Comparison of ENCODE assay signal across 31 cellular contexts in the genomic region with DNA sequence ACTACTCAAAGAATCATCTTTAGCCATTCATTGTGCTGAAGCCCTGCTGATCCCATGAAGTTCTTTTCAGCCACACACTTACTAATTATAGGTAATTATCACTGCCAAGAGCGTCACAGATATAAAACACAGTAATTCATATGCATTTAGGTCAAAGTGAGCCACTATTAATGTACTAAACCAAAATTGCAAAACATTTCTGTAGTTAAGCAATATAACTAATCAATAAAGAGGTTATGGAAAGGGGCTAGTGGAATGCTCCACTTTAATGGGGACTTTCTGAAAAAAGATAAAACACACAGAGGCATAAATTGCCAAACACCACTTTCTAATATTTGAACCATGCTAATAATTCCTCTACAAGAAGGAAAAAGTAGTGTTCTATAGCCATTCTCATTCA. TPM values are rescaled to one million over a fixed set of nuclear protein-coding genes. Genes with fewer than 3 reads are reported as not detected.
"Had no signal": no experiment of that assay in that cellular context is flagged by ENCODE, and none has a peak within 500 bp of the region (broad histone marks: within the 10 kb centered on the region; RNA-seq: fewer than 3 reads in every experiment).

No MANE protein-coding gene starts in this region.

- H3K27me3 ChIP-seq: ascending aorta, cardiac muscle cell had no signal

- ATAC-seq: activated CD8-positive, alpha-beta T cell treated with anti-CD3 and anti-CD28 coated beads for 36 hours had no signal

- H3K9me3 ChIP-seq: ascending aorta had no signal

- H3K4me3 ChIP-seq: ascending aorta, cardiac muscle cell had no signal

- FAIRE-seq: bronchial epithelial cell, TTC549 had no signal

- H3K27ac ChIP-seq: ascending aorta, cardiac muscle cell, VCaP had no signal

- DNase-seq: activated B cell treated with CpG ODN at 0.5 μM for 24 hours; activated CD4-positive, alpha-beta memory T cell treated with anti-CD3 and anti-CD28 coated beads for 36 hours; activated CD4-positive, alpha-beta T cell treated with anti-CD3 and anti-CD28 coated beads for 4 hours; activated CD4-positive, alpha-beta T cell treated with anti-CD3 and anti-CD28 coated beads, Interleukin-2, amount 10 ng/mL, durations not matched to agents 24 days and 14 days; activated CD4-positive, alpha-beta T cell treated with anti-CD3 and anti-CD28 coated beads, Interleukin-2, amount 50 U/mL, for 1 hour; activated CD4-positive, alpha-beta T cell treated with anti-CD3 and anti-CD28 coated beads, Interleukin-2, amount 50 U/mL, for 4 hours; activated CD4-positive, CD25-positive, alpha-beta regulatory T cell treated with anti-CD3 and anti-CD28 coated beads, Interleukin-2, amount 50 U/mL, for 72 hours; activated CD8-positive, alpha-beta memory T cell treated with anti-CD3 and anti-CD28 coated beads, Interleukin-2, amount 50 U/mL, for 4 hours; activated CD8-positive, alpha-beta T cell treated with anti-CD3 and anti-CD28 coated beads for 36 hours; activated effector memory CD4-positive, alpha-beta T cell treated with Interleukin-2 at 50 U/mL for 16 hours; activated gamma-delta T cell; activated naive CD4-positive, alpha-beta T cell treated with anti-CD3 and anti-CD28 coated beads, Interleukin-2, amount 10 ng/mL, durations not matched to agents 7 days and 5 days; activated naive CD4-positive, alpha-beta T cell treated with Interleukin-2 at 50 U/mL for 16 hours; activated naive CD8-positive, alpha-beta T cell treated with anti-CD3 and anti-CD28 coated beads for 36 hours; activated T-cell treated with anti-CD3 and anti-CD28 coated beads, Interleukin-2, amount 50 U/mL, for 24 hours; activated T-cell treated with anti-CD3 and anti-CD28 coated beads, Interleukin-2, amount 50 U/mL, for 48 hours; amygdala; anterior cingulate cortex; caudate nucleus; cerebellar nuclear complex; T-helper 1 cell; T-helper 2 cell; T-helper 9 cell had no signal

- H3K4me1 ChIP-seq: ascending aorta had no signal

- H3K36me3 ChIP-seq: ascending aorta, cardiac muscle cell had no signal

RNA-seq across cellular contexts. Expression of a gene that starts 7.1 kb away (rescaled TPM):
- total RNA-seq: activated B cell treated with CpG ODN at 0.5 μM for 24 hours; activated CD4-positive, alpha-beta memory T cell treated with anti-CD3 and anti-CD28 coated beads for 36 hours; activated CD4-positive, alpha-beta T cell treated with anti-CD3 and anti-CD28 coated beads, Interleukin-2, amount 10 ng/mL, durations not matched to agents 24 days and 14 days; activated CD8-positive, alpha-beta memory T cell treated with anti-CD3 and anti-CD28 coated beads for 36 hours; activated naive CD8-positive, alpha-beta T cell treated with anti-CD3 and anti-CD28 coated beads for 36 hours; activated T-helper 2 cell treated with anti-CD3 and anti-CD28 coated beads, Interferon-gamma antibody, Interleukin-2, Interleukin-4, amounts not matched to agents 10 μg/mL and 5 μg/mL and 100 μg/mL, durations not matched to agents 14 hours and 24 hours and 36 hours; ascending aorta; bronchial epithelial cell; chondrocyte had no signal
